In genomic region chr17:42980274-42980765, GRCh38 we compare ENCODE assay signal across 1 cellular context.
TF ChIP-seq lines count a peak whose summit lies in the region.

RUNDC1 (plus strand) TSS chr17:42980565; CDS start chr17:42980577, 12 bp downstream.

TF ChIP-seq in HepG2, 621 proteins besides CTCF, POLR2A, EP300 and RAD21 (continued from another document and continues in another):
- TF ChIP-seq IRF1 (CRISPR knock-in tag; IDR thresholded peaks at IDR 0.05; ENCODE audit: low read depth) (no peak), HOXA9 (CRISPR knock-in tag; IDR thresholded peaks at IDR 0.05; ENCODE audit: borderline replicate concordance) (no peak), PPARG (CRISPR knock-in tag; conservative IDR thresholded peaks at IDR 0.05) (peak; percentile 68), NR2C2 (CRISPR knock-in tag; IDR thresholded peaks at IDR 0.05; ENCODE audit: borderline replicate concordance) (0 out of 2 replicates have a peak, but pooled peaks have one; percentile 56), ZUFSP (CRISPR knock-in tag; IDR thresholded peaks at IDR 0.05; ENCODE audit: borderline replicate concordance) (no peak), EHMT2 (IDR thresholded peaks at IDR 0.05; ENCODE audit: borderline replicate concordance, low read depth, low read length) (no peak), ZBTB21 (CRISPR knock-in tag; IDR thresholded peaks at IDR 0.05) (peak; percentile 24; the same call in 1 of the 2 replicates), CBFB (CRISPR knock-in tag; IDR thresholded peaks at IDR 0.05) (no peak), NR3C1 (CRISPR knock-in tag; IDR thresholded peaks at IDR 0.05) (no peak), EED (CRISPR knock-in tag; IDR thresholded peaks at IDR 0.05) (no peak), SKIL (CRISPR knock-in tag; IDR thresholded peaks at IDR 0.05; ENCODE audit: borderline replicate concordance) (no peak), MIXL1 (CRISPR knock-in tag; IDR thresholded peaks at IDR 0.05) (no peak), SNRNP70 (IDR thresholded peaks at IDR 0.05; ENCODE audit: low read depth, low read length) (no peak), ZKSCAN5 (CRISPR knock-in tag; IDR thresholded peaks at IDR 0.05) (no peak), GMEB1 (CRISPR knock-in tag; IDR thresholded peaks at IDR 0.05; ENCODE audit: borderline replicate concordance) (no peak; the same call in none of the 2 replicates), ZNF691 (CRISPR knock-in tag; IDR thresholded peaks at IDR 0.05; ENCODE audit: borderline replicate concordance, low read depth) (0 out of 2 replicates have a peak, but pooled peaks have one; percentile 19), ZNF7 (CRISPR knock-in tag; IDR thresholded peaks at IDR 0.05) (0 out of 2 replicates have a peak, but pooled peaks have one; percentile 6), HCFC1 (IDR thresholded peaks at IDR 0.05; ENCODE audit: low read depth, low read length) (peak; percentile 39; the same call in 1 of the 2 replicates), HNF1A (IDR thresholded peaks at IDR 0.05; ENCODE audit: low read depth) (no peak), HNF1A (CRISPR knock-in tag; IDR thresholded peaks at IDR 0.05; ENCODE audit: borderline replicate concordance) (peak; percentile 41; the same call in 1 of the 2 replicates), SRY (CRISPR knock-in tag; IDR thresholded peaks at IDR 0.05) (no peak), KDM6A (CRISPR knock-in tag; IDR thresholded peaks at IDR 0.05; ENCODE audit: low read depth) (no peak), ARHGAP35 (CRISPR knock-in tag; IDR thresholded peaks at IDR 0.05; ENCODE audit: borderline replicate concordance) (0 out of 2 replicates have a peak, but pooled peaks have one; percentile 13), PAF1 (CRISPR knock-in tag; IDR thresholded peaks at IDR 0.05) (no peak), RFXANK (CRISPR knock-in tag; IDR thresholded peaks at IDR 0.05) (no peak), ZNF562 (CRISPR knock-in tag; IDR thresholded peaks at IDR 0.05; ENCODE audit: borderline replicate concordance) (no peak), RXRB (CRISPR knock-in tag; IDR thresholded peaks at IDR 0.05; ENCODE audit: borderline replicate concordance) (no peak; the same call in 1 of the 2 replicates), RORA (CRISPR knock-in tag; IDR thresholded peaks at IDR 0.05) (no peak), ATF1 (CRISPR knock-in tag; IDR thresholded peaks at IDR 0.05) (no peak), ZNF101 (CRISPR knock-in tag; IDR thresholded peaks at IDR 0.05; ENCODE audit: borderline replicate concordance, low read depth) (no peak), YEATS4 (CRISPR knock-in tag; IDR thresholded peaks at IDR 0.05; ENCODE audit: borderline replicate concordance) (peak; percentile 85; the same call in 1 of the 2 replicates), SUZ12 (IDR thresholded peaks at IDR 0.05; ENCODE audit: low read depth, low read length) (no peak), EZH2 (conservative IDR thresholded peaks at IDR 0.05; ENCODE audit: low read depth, low read length) (no peak), AHDC1 (CRISPR knock-in tag; IDR thresholded peaks at IDR 0.05; ENCODE audit: borderline replicate concordance) (no peak), SIN3B (IDR thresholded peaks at IDR 0.05; ENCODE audit: low read length) (0 out of 2 replicates have a peak, but pooled peaks have one; percentile 51), KLF6 (CRISPR knock-in tag; IDR thresholded peaks at IDR 0.05) (no peak), ZNF138 (CRISPR knock-in tag; IDR thresholded peaks at IDR 0.05; ENCODE audit: low read depth) (no peak; the same call in 1 of the 2 replicates), ATF4 (CRISPR knock-in tag; IDR thresholded peaks at IDR 0.05) (no peak), YEATS2 (CRISPR knock-in tag; IDR thresholded peaks at IDR 0.05; ENCODE audit: borderline replicate concordance) (peak; percentile 56; the same call in 1 of the 2 replicates), ATF7 (IDR thresholded peaks at IDR 0.05) (no peak), ATF7 (CRISPR knock-in tag; IDR thresholded peaks at IDR 0.05) (no peak), SOX6 (IDR thresholded peaks at IDR 0.05) (no peak), SOX6 (CRISPR knock-in tag; IDR thresholded peaks at IDR 0.05) (no peak; the same call in 1 of the 2 replicates), ZKSCAN8 (CRISPR knock-in tag; IDR thresholded peaks at IDR 0.05; ENCODE audit: borderline replicate concordance) (0 out of 2 replicates have a peak, but pooled peaks have one; percentile 42), KMT2B (CRISPR knock-in tag; IDR thresholded peaks at IDR 0.05) (peak; percentile 79; the same call in 1 of the 2 replicates), NFKB2 (CRISPR knock-in tag; IDR thresholded peaks at IDR 0.05; ENCODE audit: borderline replicate concordance) (peak; percentile 10; the same call in 1 of the 2 replicates), TEAD3 (CRISPR knock-in tag; optimal IDR thresholded peaks at IDR 0.05; ENCODE audit: borderline replicate concordance) (peak; percentile 32), HOXA7 (CRISPR knock-in tag; IDR thresholded peaks at IDR 0.05) (no peak), ETV5 (CRISPR knock-in tag; IDR thresholded peaks at IDR 0.05; ENCODE audit: borderline replicate concordance) (peak; percentile 64), CBX5 (CRISPR knock-in tag; IDR thresholded peaks at IDR 0.05; ENCODE audit: borderline replicate concordance) (no peak)
